16 cellular contexts compared by ENCODE assay signal in the genomic region with DNA sequence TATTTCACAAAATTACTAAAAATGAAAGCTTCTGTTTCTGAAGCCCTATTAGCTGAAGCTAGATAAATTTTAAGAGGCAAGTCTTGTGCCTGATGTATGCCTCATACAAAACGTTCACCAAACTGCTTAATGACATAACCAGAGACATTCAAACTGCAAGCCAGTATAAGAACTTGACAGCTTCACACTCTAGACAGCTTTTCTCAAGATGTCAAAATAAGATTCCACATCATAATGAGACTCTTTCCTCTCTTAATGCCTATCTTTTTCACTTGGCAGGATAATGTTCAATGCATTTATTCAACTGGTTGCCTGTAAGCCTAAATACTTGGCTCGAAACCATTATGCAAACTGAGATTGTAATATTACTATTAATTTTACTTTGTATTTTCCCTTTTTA.
DNase-seq lines count a peak whose midpoint lies in the region; ATAC-seq and TF ChIP-seq lines count a peak whose summit lies in the region.
"Had no signal": no experiment of that assay in that cellular context is flagged by ENCODE, and none has a peak within 500 bp of the region (broad histone marks: within the 10 kb centered on the region; RNA-seq: fewer than 3 reads in every experiment).

No MANE protein-coding gene starts in this region.

- H3K27ac ChIP-seq in Karpas-422 (ENCODE audit: low read length), result no peak overlapping the region
- H3K27ac ChIP-seq: BLaER1, C4-2B had no signal

- H3K27me3 Mint-ChIP-seq in mesothelial cell of epicardium (ENCODE audit: low read depth), result no peaks in the 10 kb centered on the region
- H3K27me3 Mint-ChIP-seq: B cell; CD4-positive, CD25-positive, alpha-beta regulatory T cell had no signal

- H3K27ac Mint-ChIP-seq in mesothelial cell of epicardium, result peak overlapping the region; percentile 25
- H3K27ac Mint-ChIP-seq: B cell; CD4-positive, CD25-positive, alpha-beta regulatory T cell; CD8-positive, alpha-beta T cell had no signal

- H3K9ac ChIP-seq in Karpas-422 (ENCODE audit: low read length), result no peak overlapping the region
- H3K9ac ChIP-seq: BLaER1 had no signal

- H3K9me3 Mint-ChIP-seq in mesothelial cell of epicardium, result peaks cover 12% of the 10 kb centered on the region

- H3K27me3 ChIP-seq in Karpas-422 (ENCODE audit: low read length), result no peaks in the 10 kb centered on the region
- H3K27me3 ChIP-seq: BLaER1 had no signal

- H4K20me1 ChIP-seq in Karpas-422 (ENCODE audit: insufficient read depth, low read depth, low read length), result no peaks in the 10 kb centered on the region
- H4K20me1 ChIP-seq: BLaER1 had no signal

- no peaks in the 10 kb centered on the region for H3K9me2 ChIP-seq in Karpas-422 (replicated peaks; ENCODE audit: insufficient read depth, low read length)

- H3K36me3 Mint-ChIP-seq in mesothelial cell of epicardium, result peaks cover 4% of the 10 kb centered on the region
- H3K36me3 Mint-ChIP-seq: CD4-positive, CD25-positive, alpha-beta regulatory T cell had no signal

- no peak overlapping the region for H2AFZ ChIP-seq in Karpas-422 (ENCODE audit: low read length)

- no peaks in the 10 kb centered on the region for H3K36me3 ChIP-seq in Karpas-422 (ENCODE audit: insufficient read depth, low read length)
- H3K36me3 ChIP-seq: BLaER1 had no signal

- peak; percentile 20 for DNase-seq in Karpas-422
- DNase-seq in mesothelial cell of epicardium (ENCODE audit: low spot score in 2 of 2, unreplicated experiment in 2 of 2), result no peak
- DNase-seq in putamen (ENCODE audit: low spot score), result peak; percentile 32
- no peak for DNase-seq in NCI-H748 treated with DMSO at 0.1 percent for 48 hours (lab: John Stamatoyannopoulos, UW)
- DNase-seq in effector CD8-positive, alpha-beta T cell (lab: John Stamatoyannopoulos, UW), result no peak
- DNase-seq: Caco-2; CD4-positive, CD25-positive, alpha-beta regulatory T cell; CD8-positive, alpha-beta T cell; DMS153; DND-41; GOT3; HCEC 1CT had no signal

- H3K4me3 Mint-ChIP-seq in mesothelial cell of epicardium, result no peak overlapping the region
- H3K4me3 Mint-ChIP-seq: B cell; CD4-positive, CD25-positive, alpha-beta regulatory T cell; CD8-positive, alpha-beta T cell had no signal

- ATAC-seq in GM21528 (IDR thresholded peaks at IDR 0.05; ENCODE audit: low FRiP score, unreplicated experiment), result no peak
- ATAC-seq: CD8-positive, alpha-beta T cell had no signal

- peaks cover 2% of the 10 kb centered on the region for H3K4me1 Mint-ChIP-seq in mesothelial cell of epicardium
- H3K4me1 Mint-ChIP-seq: B cell; CD4-positive, CD25-positive, alpha-beta regulatory T cell had no signal

- no peak for TF ChIP-seq CTCF in mesothelial cell of epicardium (IDR thresholded peaks at IDR 0.05; ENCODE audit: unreplicated experiment)

- no peak overlapping the region for H3K4me3 ChIP-seq in Karpas-422 (ENCODE audit: low read length)
- H3K4me3 ChIP-seq: BLaER1 had no signal

- no peaks in the 10 kb centered on the region for H3K4me1 ChIP-seq in Karpas-422 (ENCODE audit: low read length)
- H3K4me1 ChIP-seq: Caco-2 had no signal

- H3K79me2 ChIP-seq in Karpas-422 (ENCODE audit: low read length), result no peaks in the 10 kb centered on the region

- H3K4me2 ChIP-seq in Karpas-422 (ENCODE audit: low read depth, low read length, poor library complexity, severe bottlenecking), result no peak overlapping the region
- H3K4me2 ChIP-seq: BLaER1 had no signal

- H3K9me3 ChIP-seq in Karpas-422 (ENCODE audit: low read length), result no peaks in the 10 kb centered on the region

Comparison
In these comparisons a context has a peak if more than half of its experiments do, and no peak if none do; other contexts are left out.
1. DNase-seq: peak in Karpas-422 (single experiment) and putamen (single experiment); none in mesothelial cell of epicardium (0 of 2), NCI-H748 treated with DMSO at 0.1 percent for 48 hours (single experiment) and effector CD8-positive, alpha-beta T cell (single experiment).